8 cellular contexts compared by ENCODE assay signal in the genomic region with DNA sequence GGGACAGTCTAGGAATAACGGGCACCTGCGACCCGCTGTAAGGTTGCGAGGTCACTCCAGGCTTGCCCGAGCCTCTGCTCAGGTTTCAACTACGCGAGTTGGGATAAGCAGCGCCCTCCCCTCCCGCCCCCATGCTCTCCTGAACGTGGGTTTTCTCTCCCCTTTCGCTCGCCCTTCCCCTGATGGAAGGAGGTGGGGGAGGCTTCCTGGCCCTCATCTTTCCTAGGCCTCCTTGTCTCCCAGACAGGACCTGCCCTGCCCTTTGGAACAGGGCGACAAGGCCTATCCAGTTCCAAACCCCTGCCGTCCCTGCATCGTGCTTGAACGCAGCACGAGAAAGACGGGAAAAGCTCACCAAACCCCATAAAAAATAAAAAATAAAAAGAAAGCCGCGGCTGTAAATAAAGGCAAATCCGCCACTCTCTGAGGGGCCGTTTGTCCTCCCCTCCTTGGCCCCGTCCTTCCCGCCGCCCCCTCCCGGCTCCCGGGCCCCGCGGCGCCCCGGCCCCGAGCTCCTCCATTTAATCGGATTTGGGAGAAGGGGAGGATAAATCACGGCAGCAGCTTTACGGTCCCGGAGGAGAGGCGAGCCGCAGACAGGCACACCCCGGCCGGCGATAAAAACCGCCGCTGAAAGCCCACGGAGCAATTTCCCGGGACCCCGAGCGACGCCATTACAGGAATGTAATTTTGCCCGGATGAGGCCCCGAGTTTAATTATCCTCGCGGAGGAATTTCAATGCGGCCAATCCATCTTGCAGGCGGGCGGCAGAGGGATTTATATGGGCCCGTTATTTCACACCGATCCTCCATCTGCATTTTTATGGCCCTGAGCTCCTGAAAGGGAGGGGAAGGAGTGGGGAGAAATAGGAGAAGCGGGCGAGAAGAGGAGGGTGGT. TPM values are rescaled to one million over a fixed set of nuclear protein-coding genes. Genes with fewer than 3 reads are reported as not detected.
DNase-seq lines count a peak whose midpoint lies in the region; ATAC-seq lines count a peak whose summit lies in the region.

No MANE protein-coding gene starts in this region.

- no peaks in the 10 kb centered on the region for H3K4me1 ChIP-seq in right cardiac atrium (ENCODE audit: control insufficient read depth, insufficient read depth, low read length)

- intact Hi-C loops in right cardiac atrium (cut with DNase I): loop anchor here (5.0 to 10.0 kb wide), 5 partner anchors 50 to 135 kb away; a partner anchor contains a TSS

- DNase-seq in G401 (ENCODE audit: low spot score) (peak; percentile 60), NCI-H82 (lab: John Stamatoyannopoulos, UW) (peak; percentile 91), anterior cingulate cortex (lab: John Stamatoyannopoulos, UW) (peak in 47 of 58 donors; percentile 22 to 82 (median 59)), right cardiac atrium (peak; percentile 42 to 81 (median 76)), pons (ENCODE audit: low spot score) (peak; percentile 66)

- H3K4me3 ChIP-seq in right cardiac atrium (ENCODE audit: low read length): peak overlapping the region; percentile 56

- no peaks in the 10 kb centered on the region for H3K27me3 ChIP-seq in right cardiac atrium (ENCODE audit: control insufficient read depth, insufficient read depth)

- in situ Hi-C loops in G401 (cut with HindIII; ENCODE audit: low sequenced_read_pairs): loop anchor here (10.0 kb wide), 1 partner anchor 52 kb away; a partner anchor contains a TSS

- ATAC-seq in right cardiac atrium (peak; percentile 47 to 52), HG03565 (IDR thresholded peaks at IDR 0.05; ENCODE audit: unreplicated experiment) (no peak), GM18861 (IDR thresholded peaks at IDR 0.05; ENCODE audit: unreplicated experiment) (no peak), HG02885 (IDR thresholded peaks at IDR 0.05; ENCODE audit: poor library complexity, unreplicated experiment) (no peak)

- peak overlapping the region; percentile 96 for H3K27ac ChIP-seq in right cardiac atrium (ENCODE audit: low read length)

- no peaks in the 10 kb centered on the region for H3K9me3 ChIP-seq in right cardiac atrium (ENCODE audit: control insufficient read depth, low read length)

- WGBS in right cardiac atrium: 4% methylated on average over 59 of the region's 59 CpGs

RNA-seq across cellular contexts. Expression of a gene that starts 1.1 kb away (rescaled TPM):
- 219 and 225 TPM in 2 replicates for total RNA-seq in G401 (2014; rRNA removed; shearing (Covaris generic))
- 100 to 1,000 TPM; 397 to 507 (median 497) TPM for total RNA-seq in right cardiac atrium
- polyA plus RNA-seq in right cardiac atrium: 740 TPM

RNA-seq across cellular contexts. Expression of a gene that starts 50.3 kb away (rescaled TPM):
- total RNA-seq in G401 (2014; rRNA removed; shearing (Covaris generic)): 232 and 250 TPM in 2 replicates
- total RNA-seq in right cardiac atrium: 100 to 1,000 TPM; 189 to 247 (median 207) TPM
- 121 TPM for polyA plus RNA-seq in right cardiac atrium

RNA-seq across cellular contexts. Expression of a gene that starts 50.8 kb away (rescaled TPM):
- 11.6 and 12.4 TPM in 2 replicates for total RNA-seq in G401 (2014; rRNA removed; shearing (Covaris generic))
- 10 to 100 TPM; 30.7 to 36.9 (median 33.3) TPM for total RNA-seq in right cardiac atrium
- polyA plus RNA-seq in right cardiac atrium: 22.8 TPM

Comparison
In these comparisons a context has a peak if more than half of its experiments do, and no peak if none do; other contexts are left out.
1. ATAC-seq: peak in right cardiac atrium (2 of 2); none in HG03565 (single experiment), GM18861 (single experiment) and HG02885 (single experiment).
2. Peak in every context shown above with its lines, with median percentiles within 50 percentile points of each other: DNase-seq.